In genomic region chr17:71472809-71473789, GRCh38 we compare ENCODE assay signal across 8 cellular contexts.
DNase-seq lines count a peak whose midpoint lies in the region; ATAC-seq and TF ChIP-seq lines count a peak whose summit lies in the region.

No MANE protein-coding gene starts in this region.

- H3K4me3 ChIP-seq in SJCRH30, result no peak overlapping the region
- no peak overlapping the region for H3K4me3 ChIP-seq in coronary artery

- H3K9me3 ChIP-seq in SJCRH30 (replicated peaks), result no peaks in the 10 kb centered on the region

- TF ChIP-seq CTCF in AG09319 (IDR thresholded peaks at IDR 0.05; ENCODE audit: low read depth, low read length) (peak; percentile 75), foreskin keratinocyte (conservative IDR thresholded peaks at IDR 0.05) (peak; percentile 91), coronary artery (IDR thresholded peaks at IDR 0.05) (no peak)

- H3K27me3 ChIP-seq in SJCRH30 (peaks cover 8% of the 10 kb centered on the region), foreskin keratinocyte (no peaks in the 10 kb centered on the region)

- DNase-seq in AG09319 (ENCODE audit: extremely low read depth, low read depth) (peak; percentile 37), M059J (ENCODE audit: low read depth) (peak; percentile 67), SJCRH30 (peak; percentile 39 to 78), foreskin keratinocyte (peak in 1 of 2 donors; percentile 60), retina (peak; percentile 56), coronary artery (ENCODE audit: low spot score) (no peak)
- DNase-seq in activated CD8-positive, alpha-beta memory T cell treated with anti-CD3 and anti-CD28 coated beads, Interleukin-2, amount 50 U/mL, for 48 hours, result no peak

- ATAC-seq in GM18867 (IDR thresholded peaks at IDR 0.05; ENCODE audit: unreplicated experiment) (peak; percentile 73), foreskin keratinocyte (peak; percentile 75)

- no peaks in the 10 kb centered on the region for H3K4me1 ChIP-seq in SJCRH30
- peaks cover 10% of the 10 kb centered on the region for H3K4me1 ChIP-seq in foreskin keratinocyte

- no peaks in the 10 kb centered on the region for H3K36me3 ChIP-seq in SJCRH30

- no peak overlapping the region for H3K27ac ChIP-seq in SJCRH30
- no peak overlapping the region for H3K27ac ChIP-seq in foreskin keratinocyte
- no peak overlapping the region for H3K27ac ChIP-seq in coronary artery

Comparison
In these comparisons a context has a peak if more than half of its experiments do, and no peak if none do; other contexts are left out.
1. DNase-seq: peak in AG09319 (single experiment), M059J (single experiment), SJCRH30 (2 of 2) and retina (single experiment); none in activated CD8-positive, alpha-beta memory T cell treated with anti-CD3 and anti-CD28 coated beads, Interleukin-2, amount 50 U/mL, for 48 hours (single experiment) and coronary artery (single experiment).